ENCODE assay signal across 23 cellular contexts in genomic region chr2:236073867-236074655, GRCh38.
"Had no signal": no experiment of that assay in that cellular context is flagged by ENCODE, and none has a peak within 500 bp of the region (broad histone marks: within the 10 kb centered on the region; RNA-seq: fewer than 3 reads in every experiment).

No MANE protein-coding gene starts in this region.

- H2AFZ ChIP-seq: neural progenitor cell had no signal

- H3K4me3 ChIP-seq: coronary artery, heart left ventricle, lower lobe of right lung, neural progenitor cell, pancreas, stomach, thoracic aorta, transverse colon had no signal

- H3K9me3 ChIP-seq: heart left ventricle, lower lobe of right lung, pancreas, stomach, thoracic aorta, transverse colon had no signal

- H3K36me3 ChIP-seq: neural progenitor cell, pancreas, thoracic aorta, transverse colon had no signal

- ATAC-seq: heart left ventricle; left lobe of liver; lower lobe of right lung; natural killer cell treated with Interleukin-12 subunit alpha and Interleukin-12 subunit beta and Interleukin-15 and Interleukin-18, amount 100 ng/mL, for 72 hours; pancreas; right cardiac atrium had no signal

- H3K36me3 Mint-ChIP-seq: memory B cell; natural killer cell treated with Interleukin-12 subunit alpha and Interleukin-12 subunit beta and Interleukin-15 and Interleukin-18, amount 100 ng/mL, for 72 hours had no signal

- DNase-seq: effector CD4-positive, alpha-beta T cell; endodermal cell; heart left ventricle; hypothalamus; islet precursor cell; lower lobe of right lung; occipital lobe; pancreas; right cardiac atrium; small intestine; stimulated activated CD4-positive, alpha-beta T cell treated with anti-CD3 and anti-CD28 coated beads, Interleukin-12 subunit alpha, Interleukin-12 subunit beta, amount 100 ng/mL, for 4 hours; stimulated activated naive CD4-positive, alpha-beta T cell; stomach; substantia nigra; transverse colon had no signal

- H3K27me3 ChIP-seq: heart left ventricle, neural progenitor cell, pancreas, stomach, transverse colon had no signal

- H3K4me1 ChIP-seq: heart left ventricle, lower lobe of right lung, neural progenitor cell, pancreas, stomach had no signal

- H3K9me3 Mint-ChIP-seq: endodermal cell; mesothelial cell of epicardium; natural killer cell treated with Interleukin-12 subunit alpha and Interleukin-12 subunit beta and Interleukin-15 and Interleukin-18, amount 100 ng/mL, for 72 hours; neural progenitor cell had no signal

- H3K4me1 Mint-ChIP-seq: memory B cell had no signal

- H3K27ac ChIP-seq: coronary artery, heart left ventricle, lower lobe of right lung, neural progenitor cell, pancreas, stomach, thoracic aorta, transverse colon had no signal

- H3K27ac Mint-ChIP-seq: endodermal cell; memory B cell; mesothelial cell of epicardium; natural killer cell treated with Interleukin-12 subunit alpha and Interleukin-12 subunit beta and Interleukin-15 and Interleukin-18, amount 100 ng/mL, for 72 hours; neural progenitor cell; progenitor cell of endocrine pancreas had no signal

- H3K4me3 Mint-ChIP-seq: endodermal cell; memory B cell; mesothelial cell of epicardium; natural killer cell treated with Interleukin-12 subunit alpha and Interleukin-12 subunit beta and Interleukin-15 and Interleukin-18, amount 100 ng/mL, for 72 hours; neural progenitor cell had no signal

- H3K4me2 ChIP-seq: neural progenitor cell had no signal

- H3K27me3 Mint-ChIP-seq: memory B cell; natural killer cell treated with Interleukin-12 subunit alpha and Interleukin-12 subunit beta and Interleukin-15 and Interleukin-18, amount 100 ng/mL, for 72 hours; progenitor cell of endocrine pancreas had no signal
